24 cellular contexts compared by ENCODE assay signal in the genomic region with DNA sequence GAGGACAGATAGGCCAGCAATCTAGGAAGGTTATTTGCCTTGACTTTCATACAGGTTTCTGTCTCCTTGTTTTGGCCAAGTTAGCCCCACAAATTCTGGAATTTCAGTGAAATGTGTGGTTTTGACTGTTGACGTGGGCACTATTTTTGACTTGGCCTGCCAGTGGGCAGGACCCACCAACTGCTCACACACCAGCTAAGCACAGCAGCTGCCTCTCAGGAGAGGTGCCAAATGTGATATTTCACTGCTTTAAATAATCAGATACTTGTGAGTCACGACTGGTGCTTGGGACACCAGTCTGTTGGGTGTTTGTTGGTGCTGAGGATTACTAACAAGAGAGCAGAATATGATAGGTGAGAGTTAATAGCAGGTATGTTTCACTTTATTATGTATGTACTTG.
"Had no signal": no experiment of that assay in that cellular context is flagged by ENCODE, and none has a peak within 500 bp of the region (broad histone marks: within the 10 kb centered on the region; RNA-seq: fewer than 3 reads in every experiment).

No MANE protein-coding gene starts in this region.

- H3K9me3 ChIP-seq: transverse colon had no signal

- H3K4me3 ChIP-seq: smooth muscle cell, transverse colon had no signal

- H3K4me3 Mint-ChIP-seq: activated CD4-positive, alpha-beta T cell treated with anti-CD3 and anti-CD28 coated beads, Interleukin-2, amount 10 ng/mL, durations not matched to agents 7 days and 5 days; activated CD8-positive, alpha-beta memory T cell treated with anti-CD3 and anti-CD28 coated beads, Interleukin-2, amount 10 ng/mL, durations not matched to agents 7 days and 5 days; activated CD8-positive, alpha-beta T cell treated with anti-CD3 and anti-CD28 coated beads for 36 hours; activated naive CD4-positive, alpha-beta T cell treated with anti-CD3 and anti-CD28 coated beads, Interleukin-2, amount 10 ng/mL, durations not matched to agents 7 days and 5 days; activated naive CD8-positive, alpha-beta T cell treated with anti-CD3 and anti-CD28 coated beads, Interleukin-2, amount 50 U/mL, for 24 hours; dendritic cell treated with granulocyte-macrophage colony-stimulating factor and Interleukin-4, amounts not matched to agents 40 ng/mL and 50 ng/mL, for 4 days; naive B cell; neural crest cell; stimulated activated memory B cell treated with anti-CD40 and anti-IgM and Interleukin-4, amounts not matched to agents 10 μg/mL and 1 μg/mL and 100 μg/mL, for 72 hours; T-helper 2 cell treated with Interferon-gamma antibody and Interleukin-4, amounts not matched to agents 5 μg/mL and 100 μg/mL, for 36 hours had no signal

- H3K27me3 Mint-ChIP-seq: activated CD4-positive, alpha-beta T cell treated with anti-CD3 and anti-CD28 coated beads, Interleukin-2, amount 10 ng/mL, durations not matched to agents 7 days and 5 days; activated CD8-positive, alpha-beta memory T cell treated with anti-CD3 and anti-CD28 coated beads, Interleukin-2, amount 10 ng/mL, durations not matched to agents 7 days and 5 days; activated CD8-positive, alpha-beta T cell treated with anti-CD3 and anti-CD28 coated beads for 36 hours; activated naive CD4-positive, alpha-beta T cell treated with anti-CD3 and anti-CD28 coated beads, Interleukin-2, amount 10 ng/mL, durations not matched to agents 7 days and 5 days; activated naive CD8-positive, alpha-beta T cell treated with anti-CD3 and anti-CD28 coated beads, Interleukin-2, amount 50 U/mL, for 24 hours; dendritic cell treated with granulocyte-macrophage colony-stimulating factor and Interleukin-4, amounts not matched to agents 40 ng/mL and 50 ng/mL, for 4 days; naive B cell; stimulated activated memory B cell treated with anti-CD40 and anti-IgM and Interleukin-4, amounts not matched to agents 10 μg/mL and 1 μg/mL and 100 μg/mL, for 72 hours had no signal

- H3K27ac ChIP-seq: brain microvascular endothelial cell, transverse colon, WERI-Rb-1 had no signal

- H3K27me3 ChIP-seq: brain microvascular endothelial cell, transverse colon had no signal

- H3K4me1 ChIP-seq: transverse colon had no signal

- ATAC-seq: activated CD8-positive, alpha-beta memory T cell treated with anti-CD3 and anti-CD28 coated beads, Interleukin-2, amount 10 ng/mL, durations not matched to agents 7 days and 5 days; activated CD8-positive, alpha-beta T cell treated with anti-CD3 and anti-CD28 coated beads for 36 hours; activated naive CD8-positive, alpha-beta T cell treated with anti-CD3 and anti-CD28 coated beads, Interleukin-2, amount 50 U/mL, for 24 hours; left ventricle myocardium superior; sciatic nerve; stimulated activated memory B cell treated with anti-CD40 and anti-IgM and Interleukin-4, amounts not matched to agents 10 μg/mL and 1 μg/mL and 100 μg/mL, for 72 hours had no signal

- H3K4me1 Mint-ChIP-seq: activated CD4-positive, alpha-beta T cell treated with anti-CD3 and anti-CD28 coated beads, Interleukin-2, amount 10 ng/mL, durations not matched to agents 7 days and 5 days; activated CD8-positive, alpha-beta memory T cell treated with anti-CD3 and anti-CD28 coated beads, Interleukin-2, amount 10 ng/mL, durations not matched to agents 7 days and 5 days; activated naive CD4-positive, alpha-beta T cell treated with anti-CD3 and anti-CD28 coated beads, Interleukin-2, amount 10 ng/mL, durations not matched to agents 7 days and 5 days; activated naive CD8-positive, alpha-beta T cell treated with anti-CD3 and anti-CD28 coated beads, Interleukin-2, amount 50 U/mL, for 24 hours; naive B cell; neural crest cell; stimulated activated memory B cell treated with anti-CD40 and anti-IgM and Interleukin-4, amounts not matched to agents 10 μg/mL and 1 μg/mL and 100 μg/mL, for 72 hours had no signal

- H3K9me3 Mint-ChIP-seq: activated CD4-positive, alpha-beta T cell treated with anti-CD3 and anti-CD28 coated beads, Interleukin-2, amount 10 ng/mL, durations not matched to agents 7 days and 5 days; activated CD8-positive, alpha-beta T cell treated with anti-CD3 and anti-CD28 coated beads for 36 hours; activated naive CD4-positive, alpha-beta T cell treated with anti-CD3 and anti-CD28 coated beads, Interleukin-2, amount 10 ng/mL, durations not matched to agents 7 days and 5 days; activated naive CD8-positive, alpha-beta T cell treated with anti-CD3 and anti-CD28 coated beads, Interleukin-2, amount 50 U/mL, for 24 hours; dendritic cell treated with granulocyte-macrophage colony-stimulating factor and Interleukin-4, amounts not matched to agents 40 ng/mL and 50 ng/mL, for 4 days; neural crest cell; stimulated activated memory B cell treated with anti-CD40 and anti-IgM and Interleukin-4, amounts not matched to agents 10 μg/mL and 1 μg/mL and 100 μg/mL, for 72 hours; T-helper 2 cell treated with Interferon-gamma antibody and Interleukin-4, amounts not matched to agents 5 μg/mL and 100 μg/mL, for 36 hours had no signal

- H3K36me3 Mint-ChIP-seq: activated CD8-positive, alpha-beta memory T cell treated with anti-CD3 and anti-CD28 coated beads, Interleukin-2, amount 10 ng/mL, durations not matched to agents 7 days and 5 days; activated naive CD4-positive, alpha-beta T cell treated with anti-CD3 and anti-CD28 coated beads, Interleukin-2, amount 10 ng/mL, durations not matched to agents 7 days and 5 days; naive B cell; stimulated activated memory B cell treated with anti-CD40 and anti-IgM and Interleukin-4, amounts not matched to agents 10 μg/mL and 1 μg/mL and 100 μg/mL, for 72 hours had no signal

- H3K36me3 ChIP-seq: brain microvascular endothelial cell, transverse colon, WERI-Rb-1 had no signal

- H3K4me2 ChIP-seq: smooth muscle cell had no signal

- DNase-seq: activated CD4-positive, alpha-beta T cell treated with anti-CD3 and anti-CD28 coated beads, Interleukin-2, amount 10 ng/mL, durations not matched to agents 7 days and 5 days; activated CD4-positive, CD25-positive, alpha-beta regulatory T cell treated with anti-CD3 and anti-CD28 coated beads, Interleukin-2, amount 50 U/mL, for 72 hours; activated CD8-positive, alpha-beta memory T cell treated with anti-CD3 and anti-CD28 coated beads, Interleukin-2, amount 10 ng/mL, durations not matched to agents 7 days and 5 days; activated CD8-positive, alpha-beta T cell treated with anti-CD3 and anti-CD28 coated beads for 36 hours; activated effector memory CD4-positive, alpha-beta T cell treated with anti-CD3 and anti-CD28 coated beads, Interleukin-2, amount 50 U/mL, for 16 hours; activated naive CD4-positive, alpha-beta T cell treated with anti-CD3 and anti-CD28 coated beads, Interleukin-2, amount 10 ng/mL, durations not matched to agents 7 days and 5 days; activated naive CD8-positive, alpha-beta T cell treated with anti-CD3 and anti-CD28 coated beads, Interleukin-2, amount 50 U/mL, for 24 hours; activated T-cell treated with anti-CD3 and anti-CD28 coated beads for 4 hours; brain microvascular endothelial cell; caudate nucleus; effector CD4-positive, alpha-beta T cell; erythroblast; left ventricle myocardium superior; naive B cell; occipital lobe; stimulated activated CD4-positive, alpha-beta T cell treated with anti-CD3 and anti-CD28 coated beads, Interleukin-15, amount 100 ng/mL, for 24 hours; transverse colon; WERI-Rb-1 had no signal

- H3K27ac Mint-ChIP-seq: activated CD4-positive, alpha-beta T cell treated with anti-CD3 and anti-CD28 coated beads, Interleukin-2, amount 10 ng/mL, durations not matched to agents 7 days and 5 days; activated CD8-positive, alpha-beta memory T cell treated with anti-CD3 and anti-CD28 coated beads, Interleukin-2, amount 10 ng/mL, durations not matched to agents 7 days and 5 days; activated CD8-positive, alpha-beta T cell treated with anti-CD3 and anti-CD28 coated beads for 36 hours; activated naive CD4-positive, alpha-beta T cell treated with anti-CD3 and anti-CD28 coated beads, Interleukin-2, amount 10 ng/mL, durations not matched to agents 7 days and 5 days; activated naive CD8-positive, alpha-beta T cell treated with anti-CD3 and anti-CD28 coated beads, Interleukin-2, amount 50 U/mL, for 24 hours; dendritic cell treated with granulocyte-macrophage colony-stimulating factor and Interleukin-4, amounts not matched to agents 40 ng/mL and 50 ng/mL, for 4 days; naive B cell; stimulated activated memory B cell treated with anti-CD40 and anti-IgM and Interleukin-4, amounts not matched to agents 10 μg/mL and 1 μg/mL and 100 μg/mL, for 72 hours; T-helper 2 cell treated with Interferon-gamma antibody and Interleukin-4, amounts not matched to agents 5 μg/mL and 100 μg/mL, for 36 hours had no signal
